Comparison of ENCODE assay signal across 21 cellular contexts in the genomic region with DNA sequence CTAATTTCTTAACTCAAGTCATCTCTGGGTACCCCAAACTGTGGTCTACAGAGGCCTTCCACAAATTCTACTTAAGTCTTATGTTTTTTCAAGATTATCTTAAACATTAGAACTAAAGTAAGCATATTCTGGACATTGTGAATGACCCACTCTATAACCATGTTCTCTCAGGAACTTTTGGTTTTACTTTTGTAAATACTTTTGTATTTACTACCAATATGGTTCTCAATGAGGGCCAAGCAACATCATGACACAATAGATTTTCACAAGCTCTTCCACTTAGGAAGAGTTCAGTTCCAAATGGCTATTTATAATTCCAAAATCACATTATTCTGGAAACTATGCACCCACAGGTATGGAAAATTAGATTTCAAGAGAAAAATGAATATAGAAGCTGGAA. TPM values are rescaled to one million over a fixed set of nuclear protein-coding genes. Genes with fewer than 3 reads are reported as not detected.
DNase-seq lines count a peak whose midpoint lies in the region; TF ChIP-seq lines count a peak whose summit lies in the region.
"Had no signal": no experiment of that assay in that cellular context is flagged by ENCODE, and none has a peak within 500 bp of the region (broad histone marks: within the 10 kb centered on the region; RNA-seq: fewer than 3 reads in every experiment).

No MANE protein-coding gene starts in this region.

- CTCF ChIA-PET in Calu3 (lab: Charles Lee) = no interaction called here

- H3K79me2 ChIP-seq in GM23248 (ENCODE audit: insufficient read depth) = peaks cover 98% of the 10 kb centered on the region

- H3K4me1 ChIP-seq in GM23248 (ENCODE audit: insufficient read depth) (no peaks in the 10 kb centered on the region), spleen (peaks cover 0 to 4% (median 0%) of the 10 kb centered on the region in 6 donors)

- H3K36me3 ChIP-seq in GM06990 (ENCODE audit: control insufficient read depth, insufficient read depth, low read length) = no peaks in the 10 kb centered on the region
- no peaks in the 10 kb centered on the region for H3K36me3 ChIP-seq in GM23248 (ENCODE audit: low read depth)
- no peaks in the 10 kb centered on the region for H3K36me3 ChIP-seq in spleen

- no peak for TF ChIP-seq CTCF in GM06990 (IDR thresholded peaks at IDR 0.05; ENCODE audit: insufficient read depth, low read length, poor library complexity, severe bottlenecking)
- no peak for TF ChIP-seq CTCF in fibroblast of the aortic adventitia (IDR thresholded peaks at IDR 0.05; ENCODE audit: insufficient read depth, low read length)
- TF ChIP-seq CTCF in Calu3 (IDR thresholded peaks at IDR 0.05; ENCODE audit: unreplicated experiment) = no peak
- TF ChIP-seq CTCF in spleen (IDR thresholded peaks at IDR 0.05 in 8 of 11, conservative IDR thresholded peaks at IDR 0.05 in 3 of 11) = no peak

- H3K27ac Mint-ChIP-seq in Calu3 (ENCODE audit: unreplicated experiment) = no peak overlapping the region
- H3K27ac Mint-ChIP-seq: T-helper 17 cell had no signal

- H3K9ac ChIP-seq in GM23248 = no peak overlapping the region

- H3K4me3 ChIP-seq in GM06990 (replicated peaks; ENCODE audit: low read depth, low read length) (no peak overlapping the region), GM23248 (no peak overlapping the region), fibroblast of the aortic adventitia (ENCODE audit: low read depth, low read length) (no peak overlapping the region), spleen (no peak overlapping the region)
- H3K4me3 ChIP-seq: PC-9 had no signal

- no TSS peak for BruUV-seq in Calu3 (replicated peaks; lab: Mats Ljungman, UMichigan)

- no peak for TF ChIP-seq POLR2A in spleen (IDR thresholded peaks at IDR 0.05)

- no peaks in the 10 kb centered on the region for H3F3A ChIP-seq in GM23248 (ENCODE audit: insufficient read depth)

- H3K9me3 ChIP-seq in GM23248 (ENCODE audit: low read depth) = no peaks in the 10 kb centered on the region
- peaks cover 0 to 6% (median 0%) of the 10 kb centered on the region in 8 donors for H3K9me3 ChIP-seq in spleen

- no peaks in the 10 kb centered on the region for H3K27me3 ChIP-seq in GM06990 (replicated peaks; ENCODE audit: control insufficient read depth, insufficient read depth, low read length)
- H3K27me3 ChIP-seq in GM23248 (replicated peaks; ENCODE audit: insufficient read depth) = no peaks in the 10 kb centered on the region
- no peaks in the 10 kb centered on the region for H3K27me3 ChIP-seq in spleen (replicated peaks in 1 of 7)

- peaks cover 19% of the 10 kb centered on the region for H3K4me1 Mint-ChIP-seq in Calu3 (ENCODE audit: low read depth, unreplicated experiment)

- H3K4me3 Mint-ChIP-seq in Calu3 (ENCODE audit: low read depth, unreplicated experiment) = no peak overlapping the region
- H3K4me3 Mint-ChIP-seq: T-helper 17 cell had no signal

- 0 out of 2 replicates have a peak overlapping the region, but pooled peaks have one; percentile 8 for H2AFZ ChIP-seq in GM23248
- H2AFZ ChIP-seq: PC-9 had no signal

- H3K36me3 Mint-ChIP-seq in Calu3 (ENCODE audit: insufficient read depth, unreplicated experiment) = no peaks in the 10 kb centered on the region

- in situ Hi-C loops in GM23248 (cut with MboI) = no loop called here

- no peaks in the 10 kb centered on the region for H3K9me3 Mint-ChIP-seq in Calu3 (ENCODE audit: low read depth, unreplicated experiment)

- no peaks in the 10 kb centered on the region for H3K27me3 Mint-ChIP-seq in Calu3 (ENCODE audit: unreplicated experiment)
- H3K27me3 Mint-ChIP-seq: T-helper 17 cell had no signal

- H3K27ac ChIP-seq in GM23248 (no peak overlapping the region), spleen (no peak overlapping the region)
- H3K27ac ChIP-seq: C4-2B, PC-9, RWPE1 had no signal

- H3K9me2 ChIP-seq in GM23248 (ENCODE audit: insufficient read depth) = no peaks in the 10 kb centered on the region

- no peaks in the 10 kb centered on the region for H4K20me1 ChIP-seq in GM23248 (ENCODE audit: insufficient read depth)

- no peak overlapping the region for H3K4me2 ChIP-seq in GM23248 (ENCODE audit: unreplicated experiment)
- H3K4me2 ChIP-seq: PC-9 had no signal

- intact Hi-C loops in Calu3 (cut with micrococcal nuclease; ENCODE audit: unreplicated experiment) (no loop called here), spleen (cut with DNase I; ENCODE audit: low total_unique reads) (no loop called here)

- DNase-seq in GM06990 (ENCODE audit: extremely low read depth, insufficient read length) = peak; percentile 17
- no peak for DNase-seq in GM23248
- DNase-seq in OCI-M1 (lab: John Stamatoyannopoulos, UW) = peak; percentile 11
- DNase-seq in fibroblast of the aortic adventitia (ENCODE audit: low read depth) = peak; percentile 45
- no peak for DNase-seq in Calu3
- no peak for DNase-seq in NCI-H2029 (lab: John Stamatoyannopoulos, UW)
- DNase-seq in NCI-H2107 (lab: John Stamatoyannopoulos, UW) = no peak
- DNase-seq in spleen = no peak
- DNase-seq: DMS 273 treated with DMSO at 0.1 percent for 48 hours, DND-41, H7, Kasumi-1, MM.1S, NCI-H1092, NCI-H226, NCI-H524 treated with DMSO at 0.1 percent for 48 hours, PC-9, SIG-M5, T-helper 17 cell had no signal

RNA-seq across cellular contexts. Expression of gene DIAPH3, which starts 10.8 kb away (rescaled TPM):
- total RNA-seq in GM23248 (2014; rRNA removed; shearing (Covaris generic)) = 9.5 and 12.1 TPM in 2 replicates
- 15.1 and 18.1 TPM in 2 replicates for polyA plus RNA-seq in GM23248 (2016; fragmentation: Nextera tagmentation; extraction: Ambion mirVana)
- 4.8 and 40.9 TPM in 2 replicates for total RNA-seq in fibroblast of the aortic adventitia (ENCODE audit: low replicate concordance)
- 9.4 and 11.4 TPM in 2 replicates for total RNA-seq in Calu3 (2022)
- total RNA-seq in spleen = 1 to 10 TPM in 6 of 7 donors, under 1 TPM in 1; 0.82 to 4.1 (median 1.8) TPM
- under 1 TPM; 0.07 to 0.86 (median 0.58) TPM for polyA plus RNA-seq in spleen

Comparison
In these comparisons a context has a peak if more than half of its experiments do, and no peak if none do; other contexts are left out.
1. DNase-seq: peak in GM06990 (single experiment), OCI-M1 (single experiment) and fibroblast of the aortic adventitia (single experiment); none in GM23248 (single experiment), Calu3 (single experiment), NCI-H2029 (single experiment), NCI-H2107 (single experiment) and spleen (single experiment).